18 cellular contexts compared by ENCODE assay signal in the genomic region with DNA sequence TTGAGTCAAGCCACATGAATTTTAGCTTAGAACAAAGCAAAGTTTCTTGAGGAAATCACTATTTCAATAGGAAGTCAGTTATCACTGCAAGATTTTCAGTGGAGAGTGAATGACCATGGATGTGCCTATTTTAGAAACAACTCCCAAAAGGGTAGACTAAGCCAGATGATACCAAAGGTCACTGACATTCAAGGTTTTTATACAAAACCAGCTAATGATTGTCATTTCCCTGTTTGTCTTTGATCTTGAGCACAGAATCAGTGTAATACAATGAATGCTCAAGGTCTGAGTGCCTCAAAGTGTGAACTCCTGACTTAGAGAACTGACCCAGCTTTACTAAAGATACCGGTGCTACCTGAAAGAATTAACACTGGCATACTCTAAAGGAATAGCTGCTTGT.
A peak's percentile ranks its signal among the peaks of the same experiment; 100 is the strongest.
DNase-seq lines count a peak whose midpoint lies in the region; ATAC-seq and TF ChIP-seq lines count a peak whose summit lies in the region.
"Had no signal": no experiment of that assay in that cellular context is flagged by ENCODE, and none has a peak within 500 bp of the region (broad histone marks: within the 10 kb centered on the region; RNA-seq: fewer than 3 reads in every experiment).

No MANE protein-coding gene starts in this region.

- H3K36me3 ChIP-seq in cardiac muscle cell = no peaks in the 10 kb centered on the region
- H3K36me3 ChIP-seq in adrenal gland (replicated peaks in 1 of 2) = no peaks in the 10 kb centered on the region
- H3K36me3 ChIP-seq: BLaER1 had no signal

- H3K27me3 ChIP-seq in cardiac muscle cell = no peaks in the 10 kb centered on the region
- H3K27me3 ChIP-seq in adrenal gland = no peaks in the 10 kb centered on the region
- H3K27me3 ChIP-seq: BLaER1 had no signal

- CTCF ChIA-PET in activated CD8-positive, alpha-beta memory T cell treated with anti-CD3 and anti-CD28 coated beads, Interleukin-2, amount 10 ng/mL, durations not matched to agents 7 days and 5 days (lab: Charles Lee) = no interaction called here

- H3K9me3 ChIP-seq in cardiac muscle cell (ENCODE audit: low read depth) (no peaks in the 10 kb centered on the region), adrenal gland (replicated peaks in 1 of 3) (no peaks in the 10 kb centered on the region)
- H3K9me3 ChIP-seq: BLaER1 had no signal

- in situ Hi-C loops in G401 (cut with HindIII; ENCODE audit: low sequenced_read_pairs) = no loop called here

- H3K4me3 Mint-ChIP-seq in activated CD8-positive, alpha-beta memory T cell treated with anti-CD3 and anti-CD28 coated beads, Interleukin-2, amount 10 ng/mL, durations not matched to agents 7 days and 5 days = no peak overlapping the region
- H3K4me3 Mint-ChIP-seq: CD8-positive, alpha-beta memory T cell had no signal

- H3K4me1 Mint-ChIP-seq in activated CD8-positive, alpha-beta memory T cell treated with anti-CD3 and anti-CD28 coated beads, Interleukin-2, amount 10 ng/mL, durations not matched to agents 7 days and 5 days = no peaks in the 10 kb centered on the region
- H3K4me1 Mint-ChIP-seq: CD8-positive, alpha-beta memory T cell had no signal

- no peaks in the 10 kb centered on the region for H3K36me3 Mint-ChIP-seq in activated CD8-positive, alpha-beta memory T cell treated with anti-CD3 and anti-CD28 coated beads, Interleukin-2, amount 10 ng/mL, durations not matched to agents 7 days and 5 days

- H3K27ac ChIP-seq in cardiac muscle cell (peak overlapping the region; percentile 96), adrenal gland (peak overlapping the region in 3 of 5 donors; percentile 19 to 62 (median 27))
- H3K27ac ChIP-seq: BLaER1, KMS-11, PC-9 had no signal

- TF ChIP-seq CTCF in cardiac muscle cell (IDR thresholded peaks at IDR 0.05; ENCODE audit: low read depth, low read length) (no peak), adrenal gland (IDR thresholded peaks at IDR 0.05) (no peak)

- ATAC-seq in activated CD8-positive, alpha-beta memory T cell treated with anti-CD3 and anti-CD28 coated beads, Interleukin-2, amount 10 ng/mL, durations not matched to agents 7 days and 5 days = no peak
- ATAC-seq: HCT116 had no signal

- DNase-seq in cardiac muscle cell (ENCODE audit: low read depth in 1 of 2, low spot score in 1 of 2) (no peak), cardiac septum (ENCODE audit: low spot score) (no peak), adrenal gland (no peak), kidney tubule cell (ENCODE audit: low spot score) (peak; percentile 21), renal cortical epithelial cell (ENCODE audit: low read depth) (peak; percentile 24), G401 (ENCODE audit: low spot score) (no peak), SKM-1 treated with dmso at 0.1 percent for 144 hours (lab: John Stamatoyannopoulos, UW; ENCODE audit: unreplicated experiment) (no peak)
- DNase-seq in activated CD8-positive, alpha-beta memory T cell treated with anti-CD3 and anti-CD28 coated beads, Interleukin-2, amount 10 ng/mL, durations not matched to agents 7 days and 5 days = no peak
- DNase-seq: 8988T; CD8-positive, alpha-beta memory T cell; DMS79 treated with DMSO at 0.1 percent for 48 hours; NCI-H1436; NCI-H2029; NCI-H774; PC-9 had no signal

- WGBS in adrenal gland, 4 donors = 36 to 54% (median 46%) methylated on average over 1 of the region's 1 CpG

- H3K9me3 Mint-ChIP-seq in activated CD8-positive, alpha-beta memory T cell treated with anti-CD3 and anti-CD28 coated beads, Interleukin-2, amount 10 ng/mL, durations not matched to agents 7 days and 5 days (ENCODE audit: low read depth) = peaks cover 5% of the 10 kb centered on the region

- intact Hi-C loops in cardiac septum (cut with DNase I) = no loop called here
- intact Hi-C loops in adrenal gland (cut with DNase I) = no loop called here

- peaks cover 89% of the 10 kb centered on the region for H3K4me1 ChIP-seq in cardiac muscle cell (ENCODE audit: low read depth)
- H3K4me1 ChIP-seq in adrenal gland (replicated peaks in 1 of 2) = peaks cover 8 to 34% of the 10 kb centered on the region in 2 donors
- H3K4me1 ChIP-seq: BLaER1 had no signal

- H3K27ac Mint-ChIP-seq in activated CD8-positive, alpha-beta memory T cell treated with anti-CD3 and anti-CD28 coated beads, Interleukin-2, amount 10 ng/mL, durations not matched to agents 7 days and 5 days = no peak overlapping the region
- H3K27ac Mint-ChIP-seq: CD8-positive, alpha-beta memory T cell had no signal

- no peak overlapping the region for H3K4me3 ChIP-seq in cardiac muscle cell
- H3K4me3 ChIP-seq in adrenal gland = no peak overlapping the region
- H3K4me3 ChIP-seq: BLaER1, PC-9 had no signal

- H3K27me3 Mint-ChIP-seq in activated CD8-positive, alpha-beta memory T cell treated with anti-CD3 and anti-CD28 coated beads, Interleukin-2, amount 10 ng/mL, durations not matched to agents 7 days and 5 days = no peaks in the 10 kb centered on the region

- no peak for TF ChIP-seq POLR2A in adrenal gland (IDR thresholded peaks at IDR 0.05)

Comparison
In these comparisons a context has a peak if more than half of its experiments do, and no peak if none do; other contexts are left out.
1. DNase-seq: peak in kidney tubule cell (single experiment) and renal cortical epithelial cell (single experiment); none in cardiac muscle cell (0 of 2), cardiac septum (single experiment), adrenal gland (0 of 7), activated CD8-positive, alpha-beta memory T cell treated with anti-CD3 and anti-CD28 coated beads, Interleukin-2, amount 10 ng/mL, durations not matched to agents 7 days and 5 days (single experiment), G401 (single experiment) and SKM-1 treated with dmso at 0.1 percent for 144 hours (single experiment).